ENCODE assay signal across 2 cellular contexts in genomic region chr17:2656293-2656692, GRCh38.
TF ChIP-seq lines count a peak whose summit lies in the region.

No MANE protein-coding gene starts in this region.

TF ChIP-seq in GM23338, 12 proteins besides CTCF, POLR2A, EP300 and RAD21:
- no peak for TF ChIP-seq REST (IDR thresholded peaks at IDR 0.05; ENCODE audit: unreplicated experiment)
- TF ChIP-seq EZH2phosphoT487 (IDR thresholded peaks at IDR 0.05; ENCODE audit: unreplicated experiment), result no peak
- TF ChIP-seq POLR2AphosphoS5 (IDR thresholded peaks at IDR 0.05; ENCODE audit: low read depth), result no peak
- no peak for TF ChIP-seq ZNF114 (CRISPR knock-in tag; IDR thresholded peaks at IDR 0.05)
- no peak for TF ChIP-seq EZH2 (IDR thresholded peaks at IDR 0.05; ENCODE audit: low read depth, unreplicated experiment)
- no peak for TF ChIP-seq STAT1 (IDR thresholded peaks at IDR 0.05; ENCODE audit: unreplicated experiment)
- no peak for TF ChIP-seq NANOG (IDR thresholded peaks at IDR 0.05; ENCODE audit: borderline replicate concordance)
- TF ChIP-seq ETS1 (IDR thresholded peaks at IDR 0.05), result no peak
- TF ChIP-seq ZNF331 (CRISPR knock-in tag; IDR thresholded peaks at IDR 0.05; ENCODE audit: low read depth), result no peak
- TF ChIP-seq JUNB (IDR thresholded peaks at IDR 0.05; ENCODE audit: unreplicated experiment), result no peak
- TF ChIP-seq ZNF462 (CRISPR knock-in tag; IDR thresholded peaks at IDR 0.05), result no peak
- TF ChIP-seq CREB1 (CRISPR knock-in tag; IDR thresholded peaks at IDR 0.05; ENCODE audit: low read depth), result no peak
TF ChIP-seq in GM23338: peak in this region for 0.

TF ChIP-seq in SK-N-SH, 30 proteins besides CTCF, POLR2A, EP300 and RAD21 (continued from another document):
- TF ChIP-seq MAX (IDR thresholded peaks at IDR 0.05; ENCODE audit: low read depth) (no peak), REST (IDR thresholded peaks at IDR 0.05; ENCODE audit: low read depth, low read length) (no peak), RFX5 (IDR thresholded peaks at IDR 0.05; ENCODE audit: low read length) (no peak), USF1 (IDR thresholded peaks at IDR 0.05; ENCODE audit: borderline replicate concordance, low read depth) (no peak), NRF1 (IDR thresholded peaks at IDR 0.05; ENCODE audit: low read depth, low read length) (no peak), SIN3A (IDR thresholded peaks at IDR 0.05; ENCODE audit: borderline replicate concordance, low read depth, low read length) (no peak), MXI1 (IDR thresholded peaks at IDR 0.05; ENCODE audit: low read depth, low read length) (no peak), ZBTB33 (IDR thresholded peaks at IDR 0.05; ENCODE audit: borderline replicate concordance, low read depth) (no peak), EZH2phosphoT487 (IDR thresholded peaks at IDR 0.05; ENCODE audit: borderline replicate concordance, low read depth) (no peak)
TF ChIP-seq in SK-N-SH: peak in this region for 0.
